ENCODE assay signal across 8 cellular contexts in genomic region chr7:43583424-43584199, GRCh38.
DNase-seq lines count a peak whose midpoint lies in the region; ATAC-seq and TF ChIP-seq lines count a peak whose summit lies in the region.

No MANE protein-coding gene starts in this region.

- H3K27ac Mint-ChIP-seq in central memory CD8-positive, alpha-beta T cell (ENCODE audit: low read depth) = peak overlapping the region; percentile 97

- H3K4me1 Mint-ChIP-seq in central memory CD8-positive, alpha-beta T cell = peaks cover 46% of the 10 kb centered on the region

- H3K9me3 Mint-ChIP-seq in central memory CD8-positive, alpha-beta T cell = no peaks in the 10 kb centered on the region

- H3K27me3 ChIP-seq in layer of hippocampus (ENCODE audit: control insufficient read depth, insufficient read depth, low read length) = no peaks in the 10 kb centered on the region

- H3K27me3 Mint-ChIP-seq in central memory CD8-positive, alpha-beta T cell = peaks cover 9% of the 10 kb centered on the region

- peaks cover 54% of the 10 kb centered on the region for H3K36me3 Mint-ChIP-seq in central memory CD8-positive, alpha-beta T cell (ENCODE audit: insufficient read depth)

- H3K4me3 ChIP-seq in HFF-Myc (replicated peaks; ENCODE audit: low read depth, low read length) (peak overlapping the region; percentile 85), WI38 (ENCODE audit: low read depth, low read length) (peak overlapping the region; percentile 90)

- peak overlapping the region; percentile 92 for H3K4me3 Mint-ChIP-seq in central memory CD8-positive, alpha-beta T cell

- H3K27ac ChIP-seq in layer of hippocampus (ENCODE audit: low read depth, low read length) = peak overlapping the region; percentile 71

- peak; percentile 27 for ATAC-seq in central memory CD8-positive, alpha-beta T cell (replicated peaks; ENCODE audit: extremely low read depth, poor library complexity, severe bottlenecking)

- no peak for DNase-seq in HFF-Myc (ENCODE audit: extremely low read depth, low read depth)
- peak; percentile 36 for DNase-seq in MV-4-11 (lab: John Stamatoyannopoulos, UW)
- DNase-seq in central memory CD8-positive, alpha-beta T cell (ENCODE audit: low spot score in 2 of 2) = peak; percentile 57 to 67
- DNase-seq in stimulated activated CD4-positive, alpha-beta T cell treated with anti-CD3 and anti-CD28 coated beads, Interleukin-1b, Interleukin-23, amount 100 ng/mL, for 4 hours (ENCODE audit: low read depth in 2 of 2) = peak; percentile 32 to 60
- DNase-seq in T1000 (lab: John Stamatoyannopoulos, UW) = no peak

- 0 out of 2 replicates have a peak, but pooled peaks have one; percentile 22 for TF ChIP-seq CTCF in GM12874 (IDR thresholded peaks at IDR 0.05; ENCODE audit: insufficient read depth, low read depth, low read length)
- no peak for TF ChIP-seq CTCF in HFF-Myc (IDR thresholded peaks at IDR 0.05; ENCODE audit: low read depth, low read length, missing control alignments)
- 0 out of 2 replicates have a peak, but pooled peaks have one; percentile 16 for TF ChIP-seq CTCF in WI38 (IDR thresholded peaks at IDR 0.05; ENCODE audit: low read depth, low read length)

Comparison
In these comparisons a context has a peak if more than half of its experiments do, and no peak if none do; other contexts are left out.
1. DNase-seq: peak in MV-4-11 (single experiment), central memory CD8-positive, alpha-beta T cell (2 of 2) and stimulated activated CD4-positive, alpha-beta T cell treated with anti-CD3 and anti-CD28 coated beads, Interleukin-1b, Interleukin-23, amount 100 ng/mL, for 4 hours (2 of 2); none in HFF-Myc (single experiment) and T1000 (single experiment).